20 cellular contexts compared by ENCODE assay signal in genomic region chr4:42646999-42647541, GRCh38. TPM values are rescaled to one million over a fixed set of nuclear protein-coding genes. Genes with fewer than 3 reads are reported as not detected.
DNase-seq lines count a peak whose midpoint lies in the region; ATAC-seq and TF ChIP-seq lines count a peak whose summit lies in the region.
"Had no signal": no experiment of that assay in that cellular context is flagged by ENCODE, and none has a peak within 500 bp of the region (broad histone marks: within the 10 kb centered on the region; RNA-seq: fewer than 3 reads in every experiment).

No MANE protein-coding gene starts in this region.

- no peaks in the 10 kb centered on the region for H3K27me3 ChIP-seq in CD8-positive, alpha-beta T cell (ENCODE audit: insufficient read depth, low read length)
- no peaks in the 10 kb centered on the region for H3K27me3 ChIP-seq in dorsolateral prefrontal cortex
- no peaks in the 10 kb centered on the region for H3K27me3 ChIP-seq in transverse colon
- H3K27me3 ChIP-seq in CD8-positive, alpha-beta memory T cell (ENCODE audit: insufficient read depth, low read length, poor library complexity, severe bottlenecking), result no peaks in the 10 kb centered on the region
- H3K27me3 ChIP-seq: SJSA1 had no signal

- intact Hi-C loops in CD8-positive, alpha-beta T cell (cut with DNase I, micrococcal nuclease), result loop anchor here in 1 of 2 experiments (1.0 kb wide), 1 partner anchor 9 kb away; no protein-coding TSS in a partner anchor
- intact Hi-C loops in dorsolateral prefrontal cortex (cut with DNase I) (no loop called here), transverse colon (cut with DNase I; ENCODE audit: low total_unique reads) (no loop called here)
- intact Hi-C loops in activated T-helper 2 cell treated with anti-CD3 and anti-CD28 coated beads, Interferon-gamma antibody, Interleukin-2, Interleukin-4, amounts not matched to agents 10 μg/mL and 5 μg/mL and 100 μg/mL, durations not matched to agents 14 hours and 24 hours and 36 hours (cut with micrococcal nuclease), result no loop called here

- no peak for TF ChIP-seq CTCF in CD8-positive, alpha-beta T cell (IDR thresholded peaks at IDR 0.05)
- TF ChIP-seq CTCF in dorsolateral prefrontal cortex (IDR thresholded peaks at IDR 0.05 in 54 of 56, conservative IDR thresholded peaks at IDR 0.05 in 2 of 56; ENCODE audit: low read depth in 1 of 56, partially characterized antibody in 56 of 56) (no peak), transverse colon (IDR thresholded peaks at IDR 0.05) (no peak)

- no peaks in the 10 kb centered on the region for H3K36me3 ChIP-seq in CD8-positive, alpha-beta T cell (ENCODE audit: insufficient read depth, low read length)
- no peaks in the 10 kb centered on the region for H3K36me3 ChIP-seq in transverse colon
- H3K36me3 ChIP-seq in CD8-positive, alpha-beta memory T cell (ENCODE audit: insufficient read depth, low read length), result no peaks in the 10 kb centered on the region
- H3K36me3 ChIP-seq: HAP-1, SJSA1 had no signal

- 63 to 92% methylated on average over 2 of the region's 2 CpGs for WGBS in transverse colon (ENCODE audit: low coverage in 1 of 2), 2 donors

- H3K9me3 Mint-ChIP-seq in CD8-positive, alpha-beta T cell, result peaks cover 4% of the 10 kb centered on the region
- H3K9me3 Mint-ChIP-seq in natural killer cell treated with Interleukin-12 subunit alpha and Interleukin-12 subunit beta and Interleukin-15 and Interleukin-18, amount 100 ng/mL, for 72 hours, result peaks cover 5% of the 10 kb centered on the region
- peaks cover 12% of the 10 kb centered on the region for H3K9me3 Mint-ChIP-seq in activated T-helper 2 cell treated with anti-CD3 and anti-CD28 coated beads, Interferon-gamma antibody, Interleukin-2, Interleukin-4, amounts not matched to agents 10 μg/mL and 5 μg/mL and 100 μg/mL, durations not matched to agents 14 hours and 24 hours and 36 hours
- H3K9me3 Mint-ChIP-seq in CD8-positive, alpha-beta memory T cell, result peaks cover 0 to 5% (median 2%) of the 10 kb centered on the region in 5 donors

- no peak overlapping the region for H3K27ac ChIP-seq in CD8-positive, alpha-beta T cell (ENCODE audit: low read depth, low read length)
- H3K27ac ChIP-seq in dorsolateral prefrontal cortex, result peak overlapping the region in 50 of 59 donors; percentile 15 to 91 (median 70)
- H3K27ac ChIP-seq in transverse colon, result no peak overlapping the region
- no peak overlapping the region for H3K27ac ChIP-seq in CD8-positive, alpha-beta memory T cell (ENCODE audit: low read depth, low read length)
- H3K27ac ChIP-seq: SJSA1 had no signal

- CTCF ChIA-PET in CD8-positive, alpha-beta T cell (lab: Charles Lee), result interaction anchor here (0.6 to 2.3 kb wide), 3 partner anchors 10 to 39 kb away, joined by 3 to 9 read pairs (median 8); partner anchors contain the start of gene ATP8A1
- CTCF ChIA-PET in CD8-positive, alpha-beta memory T cell (lab: Charles Lee), result interaction anchor here (5.4 kb wide), 1 partner anchor 10 kb away, joined by 29 read pairs; the partner anchor contains the start of gene ATP8A1

- no peak for DNase-seq in CD8-positive, alpha-beta T cell
- DNase-seq in dorsolateral prefrontal cortex (no peak), transverse colon (no peak), erythroblast (lab: John Stamatoyannopoulos, UW) (no peak)
- no peak for DNase-seq in natural killer cell treated with Interleukin-12 subunit alpha and Interleukin-12 subunit beta and Interleukin-15 and Interleukin-18, amount 100 ng/mL, for 72 hours (ENCODE audit: low spot score)
- no peak for DNase-seq in activated T-helper 2 cell treated with anti-CD3 and anti-CD28 coated beads, Interferon-gamma antibody, Interleukin-2, Interleukin-4, amounts not matched to agents 10 μg/mL and 5 μg/mL and 100 μg/mL, durations not matched to agents 14 hours and 24 hours and 36 hours (ENCODE audit: low spot score)
- DNase-seq in CD8-positive, alpha-beta memory T cell, result no peak
- DNase-seq: 8988T, C1 segment of cervical spinal cord, COR-L47, DMS53, NCI-H146, NCI-H2081 treated with DMSO at 0.1 percent for 48 hours, NCI-H345, NCI-H526 treated with DMSO at 0.1 percent for 48 hours, OCI-M1, RPMI8226 had no signal

- no peak for TF ChIP-seq EP300 in transverse colon (IDR thresholded peaks at IDR 0.05; ENCODE audit: low read depth)

- no peak overlapping the region for H3K4me3 Mint-ChIP-seq in CD8-positive, alpha-beta T cell
- H3K4me3 Mint-ChIP-seq in natural killer cell treated with Interleukin-12 subunit alpha and Interleukin-12 subunit beta and Interleukin-15 and Interleukin-18, amount 100 ng/mL, for 72 hours, result no peak overlapping the region
- no peak overlapping the region for H3K4me3 Mint-ChIP-seq in activated T-helper 2 cell treated with anti-CD3 and anti-CD28 coated beads, Interferon-gamma antibody, Interleukin-2, Interleukin-4, amounts not matched to agents 10 μg/mL and 5 μg/mL and 100 μg/mL, durations not matched to agents 14 hours and 24 hours and 36 hours (ENCODE audit: low read depth)
- peak overlapping the region in 2 of 7 donors; percentile 7 to 12 for H3K4me3 Mint-ChIP-seq in CD8-positive, alpha-beta memory T cell

- H3K4me1 Mint-ChIP-seq in CD8-positive, alpha-beta T cell (ENCODE audit: low read depth), result peaks cover 87% of the 10 kb centered on the region
- H3K4me1 Mint-ChIP-seq in natural killer cell treated with Interleukin-12 subunit alpha and Interleukin-12 subunit beta and Interleukin-15 and Interleukin-18, amount 100 ng/mL, for 72 hours (ENCODE audit: low read depth in 2 of 2), result peaks cover 51 to 62% of the 10 kb centered on the region in 2 donors
- peaks cover 27% of the 10 kb centered on the region for H3K4me1 Mint-ChIP-seq in activated T-helper 2 cell treated with anti-CD3 and anti-CD28 coated beads, Interferon-gamma antibody, Interleukin-2, Interleukin-4, amounts not matched to agents 10 μg/mL and 5 μg/mL and 100 μg/mL, durations not matched to agents 14 hours and 24 hours and 36 hours (ENCODE audit: low read depth)
- peaks cover 77 to 96% (median 95%) of the 10 kb centered on the region in 3 donors for H3K4me1 Mint-ChIP-seq in CD8-positive, alpha-beta memory T cell

- in situ Hi-C loops in transverse colon (cut with MboI; ENCODE audit: low pct_ligation_motif_present in 1 of 4, low pct_unique_long_range_greater_than_20kb in 1 of 4, low sequenced_read_pairs in 3 of 4), result no loop called here

- ATAC-seq in CD8-positive, alpha-beta T cell, result peak; percentile 65
- peak; percentile 21 for ATAC-seq in HG03175 (IDR thresholded peaks at IDR 0.05; ENCODE audit: unreplicated experiment)
- ATAC-seq in natural killer cell treated with Interleukin-12 subunit alpha and Interleukin-12 subunit beta and Interleukin-15 and Interleukin-18, amount 100 ng/mL, for 72 hours, result no peak

- H3K27me3 Mint-ChIP-seq in CD8-positive, alpha-beta T cell (ENCODE audit: low read depth), result no peaks in the 10 kb centered on the region
- H3K27me3 Mint-ChIP-seq in natural killer cell treated with Interleukin-12 subunit alpha and Interleukin-12 subunit beta and Interleukin-15 and Interleukin-18, amount 100 ng/mL, for 72 hours, result no peaks in the 10 kb centered on the region
- H3K27me3 Mint-ChIP-seq in activated T-helper 2 cell treated with anti-CD3 and anti-CD28 coated beads, Interferon-gamma antibody, Interleukin-2, Interleukin-4, amounts not matched to agents 10 μg/mL and 5 μg/mL and 100 μg/mL, durations not matched to agents 14 hours and 24 hours and 36 hours (ENCODE audit: low read depth), result no peaks in the 10 kb centered on the region
- no peaks in the 10 kb centered on the region for H3K27me3 Mint-ChIP-seq in CD8-positive, alpha-beta memory T cell

- POLR2A ChIA-PET in CD8-positive, alpha-beta T cell (lab: Charles Lee), result interaction anchor here (0.5 to 3.9 kb wide), 5 partner anchors 10 to 56 kb away, joined by 3 to 36 read pairs (median 6); partner anchors contain the start of gene ATP8A1
- POLR2A ChIA-PET in CD8-positive, alpha-beta memory T cell (lab: Charles Lee), result interaction anchor here (2.9 kb wide), 1 partner anchor 10 kb away, joined by 13 read pairs; the partner anchor contains the start of gene ATP8A1

- H3K36me3 Mint-ChIP-seq in CD8-positive, alpha-beta T cell, result peaks cover 14% of the 10 kb centered on the region
- H3K36me3 Mint-ChIP-seq in natural killer cell treated with Interleukin-12 subunit alpha and Interleukin-12 subunit beta and Interleukin-15 and Interleukin-18, amount 100 ng/mL, for 72 hours, result peaks cover 10% of the 10 kb centered on the region
- H3K36me3 Mint-ChIP-seq in activated T-helper 2 cell treated with anti-CD3 and anti-CD28 coated beads, Interferon-gamma antibody, Interleukin-2, Interleukin-4, amounts not matched to agents 10 μg/mL and 5 μg/mL and 100 μg/mL, durations not matched to agents 14 hours and 24 hours and 36 hours (ENCODE audit: low read depth), result peaks cover 14% of the 10 kb centered on the region
- H3K36me3 Mint-ChIP-seq in CD8-positive, alpha-beta memory T cell, result peaks cover 6 to 14% (median 10%) of the 10 kb centered on the region in 3 donors

- H3K9me3 ChIP-seq in CD8-positive, alpha-beta T cell (ENCODE audit: low read length), result no peaks in the 10 kb centered on the region
- H3K9me3 ChIP-seq in transverse colon, result no peaks in the 10 kb centered on the region
- no peaks in the 10 kb centered on the region for H3K9me3 ChIP-seq in CD8-positive, alpha-beta memory T cell (ENCODE audit: low read length)
- H3K9me3 ChIP-seq: HAP-1, SJSA1 had no signal

- H3K4me3 ChIP-seq in CD8-positive, alpha-beta T cell (ENCODE audit: low read depth, low read length), result no peak overlapping the region
- H3K4me3 ChIP-seq in dorsolateral prefrontal cortex, result no peak overlapping the region
- H3K4me3 ChIP-seq in transverse colon, result no peak overlapping the region
- no peak overlapping the region for H3K4me3 ChIP-seq in CD8-positive, alpha-beta memory T cell (ENCODE audit: low read length)
- H3K4me3 ChIP-seq: HAP-1, SJSA1 had no signal

- H3K27ac Mint-ChIP-seq in CD8-positive, alpha-beta T cell, result no peak overlapping the region
- H3K27ac Mint-ChIP-seq in natural killer cell treated with Interleukin-12 subunit alpha and Interleukin-12 subunit beta and Interleukin-15 and Interleukin-18, amount 100 ng/mL, for 72 hours, result peak overlapping the region; percentile 69 to 81
- no peak overlapping the region for H3K27ac Mint-ChIP-seq in activated T-helper 2 cell treated with anti-CD3 and anti-CD28 coated beads, Interferon-gamma antibody, Interleukin-2, Interleukin-4, amounts not matched to agents 10 μg/mL and 5 μg/mL and 100 μg/mL, durations not matched to agents 14 hours and 24 hours and 36 hours
- peak overlapping the region in 1 of 8 donors; percentile 52 for H3K27ac Mint-ChIP-seq in CD8-positive, alpha-beta memory T cell

- no peak for TF ChIP-seq POLR2A in transverse colon (IDR thresholded peaks at IDR 0.05)
- no peak for TF ChIP-seq POLR2A in erythroblast (IDR thresholded peaks at IDR 0.05; ENCODE audit: low read length)

- peaks cover 69% of the 10 kb centered on the region for H3K4me1 ChIP-seq in CD8-positive, alpha-beta T cell (ENCODE audit: insufficient read depth, low read length)
- peaks cover 0 to 22% (median 9%) of the 10 kb centered on the region in 4 donors for H3K4me1 ChIP-seq in transverse colon
- peaks cover 43% of the 10 kb centered on the region for H3K4me1 ChIP-seq in CD8-positive, alpha-beta memory T cell (ENCODE audit: insufficient read depth, low read length)
- H3K4me1 ChIP-seq: HAP-1, SJSA1 had no signal

RNA-seq across cellular contexts. Expression of gene ATP8A1, which starts 9.8 kb away (rescaled TPM):
- total RNA-seq in CD8-positive, alpha-beta T cell, result 100 to 1,000 TPM; 130 to 134 TPM
- total RNA-seq in dorsolateral prefrontal cortex, result 100 to 1,000 TPM in 119 of 120 experiments, 10 to 100 TPM in 1; 78.1 to 308 (median 175) TPM
- total RNA-seq in natural killer cell treated with Interleukin-12 subunit alpha and Interleukin-12 subunit beta and Interleukin-15 and Interleukin-18, amount 100 ng/mL, for 72 hours, result 10 to 100 TPM; 20.5 to 52.9 TPM
- 14.6 and 19.7 TPM in 2 replicates for total RNA-seq in activated T-helper 2 cell treated with anti-CD3 and anti-CD28 coated beads, Interferon-gamma antibody, Interleukin-2, Interleukin-4, amounts not matched to agents 10 μg/mL and 5 μg/mL and 100 μg/mL, durations not matched to agents 14 hours and 24 hours and 36 hours
- 100 to 1,000 TPM in 3 of 4 donors, 10 to 100 TPM in 1; 72.2 to 255 (median 166) TPM for total RNA-seq in transverse colon
- 10 to 100 TPM; 23.3 to 24.4 TPM for total RNA-seq in CD8-positive, alpha-beta memory T cell
- 13.8 TPM for polyA plus RNA-seq in CD8-positive, alpha-beta memory T cell

Comparison
In these comparisons a context has a peak if more than half of its experiments do, and no peak if none do; other contexts are left out.
1. ATAC-seq: peak in CD8-positive, alpha-beta T cell (single experiment) and HG03175 (single experiment); none in natural killer cell treated with Interleukin-12 subunit alpha and Interleukin-12 subunit beta and Interleukin-15 and Interleukin-18, amount 100 ng/mL, for 72 hours (0 of 2).
2. H3K27ac ChIP-seq: peak in dorsolateral prefrontal cortex (50 of 59); none in CD8-positive, alpha-beta T cell (single experiment), transverse colon (0 of 4) and CD8-positive, alpha-beta memory T cell (single experiment).
3. H3K27ac Mint-ChIP-seq: peak in natural killer cell treated with Interleukin-12 subunit alpha and Interleukin-12 subunit beta and Interleukin-15 and Interleukin-18, amount 100 ng/mL, for 72 hours (2 of 2); none in CD8-positive, alpha-beta T cell (single experiment) and activated T-helper 2 cell treated with anti-CD3 and anti-CD28 coated beads, Interferon-gamma antibody, Interleukin-2, Interleukin-4, amounts not matched to agents 10 μg/mL and 5 μg/mL and 100 μg/mL, durations not matched to agents 14 hours and 24 hours and 36 hours (single experiment).